Comparison of ENCODE assay signal across 1 cellular context in the genomic region with DNA sequence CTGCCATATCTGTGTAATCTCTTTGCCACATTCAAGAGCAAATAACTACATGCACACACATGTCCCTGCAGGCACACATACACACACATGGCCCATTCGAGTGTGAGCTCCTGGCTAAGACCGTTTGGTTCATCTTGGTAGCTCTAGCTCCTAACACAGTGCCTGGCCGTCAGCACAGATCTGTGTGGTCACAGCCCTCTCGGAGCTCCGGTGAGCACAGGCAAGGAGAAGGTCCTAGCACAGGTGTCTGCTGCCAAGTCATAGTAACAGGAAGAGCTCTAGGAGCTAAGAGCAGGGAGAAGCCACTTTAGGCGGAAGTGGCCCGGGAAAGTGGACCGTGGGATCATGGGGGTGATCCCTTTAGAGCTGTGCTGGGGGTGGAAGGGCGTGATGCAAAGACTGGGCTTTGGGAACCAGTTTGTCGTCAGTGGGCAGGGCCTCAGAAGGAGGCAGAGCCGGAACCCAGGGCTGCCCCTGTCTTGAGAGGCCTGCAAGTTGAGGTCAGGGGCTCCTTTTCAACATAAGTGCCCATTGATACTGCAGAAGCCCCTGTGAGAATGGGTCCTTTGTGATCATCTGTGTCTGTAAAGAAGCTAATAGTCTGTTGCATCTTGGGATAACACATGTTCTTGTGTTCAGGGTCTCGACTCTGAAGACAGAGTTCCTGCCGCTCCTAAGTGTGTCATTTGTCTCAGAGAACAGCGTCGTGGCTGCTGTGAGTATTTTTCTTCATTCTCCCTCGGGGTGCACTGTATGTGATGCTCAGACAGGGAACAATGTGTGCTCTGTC.
TF ChIP-seq lines count a peak whose summit lies in the region.

No MANE protein-coding gene starts in this region.

TF ChIP-seq in HEK293, 187 proteins besides CTCF, POLR2A, EP300 and RAD21 (continued from another document):
- TF ChIP-seq, protein P1, sequence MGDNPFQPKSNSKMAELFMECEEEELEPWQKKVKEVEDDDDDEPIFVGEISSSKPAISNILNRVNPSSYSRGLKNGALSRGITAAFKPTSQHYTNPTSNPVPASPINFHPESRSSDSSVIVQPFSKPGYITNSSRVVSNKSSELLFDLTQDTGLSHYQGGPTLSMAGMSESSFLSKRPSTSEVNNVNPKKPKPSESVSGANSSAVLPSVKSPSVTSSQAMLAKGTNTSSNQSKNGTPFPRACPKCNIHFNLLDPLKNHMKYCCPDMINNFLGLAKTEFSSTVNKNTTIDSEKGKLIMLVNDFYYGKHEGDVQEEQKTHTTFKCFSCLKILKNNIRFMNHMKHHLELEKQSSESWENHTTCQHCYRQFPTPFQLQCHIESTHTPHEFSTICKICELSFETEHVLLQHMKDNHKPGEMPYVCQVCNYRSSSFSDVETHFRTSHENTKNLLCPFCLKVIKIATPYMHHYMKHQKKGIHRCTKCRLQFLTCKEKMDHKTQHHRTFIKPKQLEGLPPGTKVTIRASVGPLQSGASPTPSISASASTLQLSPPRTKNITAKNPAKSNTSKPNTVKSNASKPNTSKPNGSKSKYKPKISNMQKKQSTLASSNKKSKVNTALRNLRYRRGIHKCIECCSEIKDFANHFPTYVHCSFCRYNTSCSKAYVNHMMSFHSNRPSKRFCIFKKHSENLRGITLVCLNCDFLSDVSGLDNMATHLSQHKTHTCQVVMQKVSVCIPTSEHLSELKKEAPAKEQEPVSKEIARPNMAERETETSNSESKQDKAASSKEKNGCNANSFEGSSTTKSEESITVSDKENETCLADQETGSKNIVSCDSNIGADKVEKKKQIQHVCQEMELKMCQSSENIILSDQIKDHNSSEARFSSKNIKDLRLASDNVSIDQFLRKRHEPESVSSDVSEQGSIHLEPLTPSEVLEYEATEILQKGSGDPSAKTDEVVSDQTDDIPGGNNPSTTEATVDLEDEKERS (tag by site-specific recombination; IDR thresholded peaks at IDR 0.05) = no peak
- TF ChIP-seq, protein P2, sequence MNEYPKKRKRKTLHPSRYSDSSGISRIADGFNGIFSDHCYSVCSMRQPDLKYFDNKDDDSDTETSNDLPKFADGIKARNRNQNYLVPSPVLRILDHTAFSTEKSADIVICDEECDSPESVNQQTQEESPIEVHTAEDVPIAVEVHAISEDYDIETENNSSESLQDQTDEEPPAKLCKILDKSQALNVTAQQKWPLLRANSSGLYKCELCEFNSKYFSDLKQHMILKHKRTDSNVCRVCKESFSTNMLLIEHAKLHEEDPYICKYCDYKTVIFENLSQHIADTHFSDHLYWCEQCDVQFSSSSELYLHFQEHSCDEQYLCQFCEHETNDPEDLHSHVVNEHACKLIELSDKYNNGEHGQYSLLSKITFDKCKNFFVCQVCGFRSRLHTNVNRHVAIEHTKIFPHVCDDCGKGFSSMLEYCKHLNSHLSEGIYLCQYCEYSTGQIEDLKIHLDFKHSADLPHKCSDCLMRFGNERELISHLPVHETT (tag by site-specific recombination; IDR thresholded peaks at IDR 0.05) = no peak
- TF ChIP-seq, protein P3, sequence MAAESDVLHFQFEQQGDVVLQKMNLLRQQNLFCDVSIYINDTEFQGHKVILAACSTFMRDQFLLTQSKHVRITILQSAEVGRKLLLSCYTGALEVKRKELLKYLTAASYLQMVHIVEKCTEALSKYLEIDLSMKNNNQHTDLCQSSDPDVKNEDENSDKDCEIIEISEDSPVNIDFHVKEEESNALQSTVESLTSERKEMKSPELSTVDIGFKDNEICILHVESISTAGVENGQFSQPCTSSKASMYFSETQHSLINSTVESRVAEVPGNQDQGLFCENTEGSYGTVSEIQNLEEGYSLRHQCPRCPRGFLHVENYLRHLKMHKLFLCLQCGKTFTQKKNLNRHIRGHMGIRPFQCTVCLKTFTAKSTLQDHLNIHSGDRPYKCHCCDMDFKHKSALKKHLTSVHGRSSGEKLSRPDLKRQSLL (tag by site-specific recombination; IDR thresholded peaks at IDR 0.05) = no peak
- no peak for TF ChIP-seq ZNF214 (tag by site-specific recombination; IDR thresholded peaks at IDR 0.05; ENCODE audit: borderline replicate concordance)
